10 cellular contexts compared by ENCODE assay signal in genomic region chr2:109663721-109664120, GRCh38. TPM values are rescaled to one million over a fixed set of nuclear protein-coding genes. Genes with fewer than 3 reads are reported as not detected.
DNase-seq lines count a peak whose midpoint lies in the region; ATAC-seq and FAIRE-seq lines count a peak whose summit lies in the region.
"Had no signal": no experiment of that assay in that cellular context is flagged by ENCODE, and none has a peak within 500 bp of the region (broad histone marks: within the 10 kb centered on the region; RNA-seq: fewer than 3 reads in every experiment).

No MANE protein-coding gene starts in this region.

- DNase-seq in DMS153 treated with DMSO at 0.1 percent for 48 hours (lab: John Stamatoyannopoulos, UW; ENCODE audit: unreplicated experiment): peak; percentile 9
- no peak for DNase-seq in DMS153 (lab: John Stamatoyannopoulos, UW)
- peak; percentile 58 to 64 for DNase-seq in cerebellar nuclear complex (lab: John Stamatoyannopoulos, UW)
- peak; percentile 61 for DNase-seq in left lobe of liver (ENCODE audit: low spot score)
- DNase-seq in urothelium cell line (ENCODE audit: low spot score): peak; percentile 63
- DNase-seq in activated CD8-positive, alpha-beta memory T cell treated with anti-CD3 and anti-CD28 coated beads, Interleukin-2, amount 50 U/mL, for 48 hours: no peak
- DNase-seq: OCI-M1 had no signal

- FAIRE-seq in urothelium cell line (lab: Jason Lieb, UNC): no peak
- FAIRE-seq: GM18507 had no signal

- ATAC-seq in left lobe of liver (peak; percentile 79), HG02970 (IDR thresholded peaks at IDR 0.05; ENCODE audit: low FRiP score, unreplicated experiment) (no peak), HG03097 (IDR thresholded peaks at IDR 0.05; ENCODE audit: low FRiP score, unreplicated experiment) (no peak)

RNA-seq across cellular contexts. Expression of gene SOWAHC, which starts 49.6 kb away (rescaled TPM):
- 21.3 TPM for total RNA-seq in left lobe of liver

RNA-seq across cellular contexts. Expression of gene SEPTIN10, which starts 50.0 kb away (rescaled TPM):
- 36.3 TPM for total RNA-seq in left lobe of liver

Comparison
In these comparisons a context has a peak if more than half of its experiments do, and no peak if none do; other contexts are left out.
1. DNase-seq: peak in DMS153 treated with DMSO at 0.1 percent for 48 hours (single experiment), cerebellar nuclear complex (2 of 2), left lobe of liver (single experiment) and urothelium cell line (single experiment); none in DMS153 (single experiment) and activated CD8-positive, alpha-beta memory T cell treated with anti-CD3 and anti-CD28 coated beads, Interleukin-2, amount 50 U/mL, for 48 hours (single experiment).